In the genomic region with DNA sequence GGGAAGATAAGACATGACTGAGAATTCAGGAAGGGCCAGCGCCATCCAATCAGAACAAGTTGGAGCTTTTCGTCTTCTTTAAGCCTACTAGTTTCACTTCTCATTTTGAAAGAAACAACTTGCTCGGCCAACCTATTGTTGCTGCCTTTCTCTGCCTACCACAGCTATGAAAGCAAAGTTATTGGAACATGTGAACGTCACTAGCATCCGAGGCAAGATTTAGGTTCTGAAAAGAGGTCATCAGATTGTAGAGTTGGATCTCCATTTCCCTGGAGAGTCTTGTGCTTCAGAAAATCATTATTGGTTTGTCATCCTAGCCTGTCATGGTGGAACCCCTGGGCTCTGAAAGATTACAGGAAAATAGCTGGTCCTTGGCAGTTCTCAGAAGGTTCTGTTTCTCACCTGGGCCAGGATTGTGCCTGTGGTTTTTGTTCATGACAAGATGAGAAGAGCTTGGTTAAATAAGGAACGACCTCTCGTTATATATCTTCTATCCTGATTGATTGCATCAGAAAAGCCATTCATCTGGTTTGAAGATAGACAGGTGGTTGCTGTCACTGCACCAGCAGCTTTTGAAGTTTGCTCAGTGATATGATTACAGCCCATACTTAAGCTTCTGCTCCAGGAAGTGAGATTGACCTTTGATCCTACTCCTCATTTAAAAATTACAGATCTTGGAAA, we compare ENCODE assay signal across 8 cellular contexts. TPM values are rescaled to one million over a fixed set of nuclear protein-coding genes. Genes with fewer than 3 reads are reported as not detected.
DNase-seq lines count a peak whose midpoint lies in the region; ATAC-seq lines count a peak whose summit lies in the region.

No MANE protein-coding gene starts in this region.

- H3K4me1 Mint-ChIP-seq in CD8-positive, alpha-beta memory T cell: peaks cover 75 to 85% (median 77%) of the 10 kb centered on the region in 3 donors
- peaks cover 78% of the 10 kb centered on the region for H3K4me1 Mint-ChIP-seq in activated naive CD4-positive, alpha-beta T cell treated with anti-CD3 and anti-CD28 coated beads, Interleukin-2, amount 10 ng/mL, durations not matched to agents 7 days and 5 days

- no peaks in the 10 kb centered on the region for H3K36me3 Mint-ChIP-seq in CD8-positive, alpha-beta memory T cell
- no peaks in the 10 kb centered on the region for H3K36me3 Mint-ChIP-seq in activated naive CD4-positive, alpha-beta T cell treated with anti-CD3 and anti-CD28 coated beads, Interleukin-2, amount 10 ng/mL, durations not matched to agents 7 days and 5 days

- H3K36me3 ChIP-seq in CD8-positive, alpha-beta memory T cell (ENCODE audit: insufficient read depth, low read length): no peaks in the 10 kb centered on the region

- ATAC-seq in GM19395 (IDR thresholded peaks at IDR 0.05; ENCODE audit: unreplicated experiment): peak; percentile 60
- ATAC-seq in HG03354 (IDR thresholded peaks at IDR 0.05; ENCODE audit: poor library complexity, severe bottlenecking, unreplicated experiment): peak; percentile 50

- H3K9me3 Mint-ChIP-seq in CD8-positive, alpha-beta memory T cell: no peaks in the 10 kb centered on the region
- no peaks in the 10 kb centered on the region for H3K9me3 Mint-ChIP-seq in activated naive CD4-positive, alpha-beta T cell treated with anti-CD3 and anti-CD28 coated beads, Interleukin-2, amount 10 ng/mL, durations not matched to agents 7 days and 5 days

- H3K4me3 Mint-ChIP-seq in CD8-positive, alpha-beta memory T cell: peak overlapping the region; percentile 49 to 89 (median 71)
- peak overlapping the region; percentile 45 for H3K4me3 Mint-ChIP-seq in activated naive CD4-positive, alpha-beta T cell treated with anti-CD3 and anti-CD28 coated beads, Interleukin-2, amount 10 ng/mL, durations not matched to agents 7 days and 5 days

- no peaks in the 10 kb centered on the region for H3K27me3 ChIP-seq in CD8-positive, alpha-beta memory T cell (ENCODE audit: insufficient read depth, low read length, poor library complexity, severe bottlenecking)

- peak overlapping the region; percentile 82 to 98 (median 94) for H3K27ac Mint-ChIP-seq in CD8-positive, alpha-beta memory T cell
- peak overlapping the region; percentile 95 for H3K27ac Mint-ChIP-seq in activated naive CD4-positive, alpha-beta T cell treated with anti-CD3 and anti-CD28 coated beads, Interleukin-2, amount 10 ng/mL, durations not matched to agents 7 days and 5 days

- peaks cover 77% of the 10 kb centered on the region for H3K4me1 ChIP-seq in CD8-positive, alpha-beta memory T cell (ENCODE audit: insufficient read depth, low read length)

- H3K4me3 ChIP-seq in CD8-positive, alpha-beta memory T cell (ENCODE audit: low read length): no peak overlapping the region

- peaks cover 0 to 1% of the 10 kb centered on the region in 2 donors for H3K27me3 Mint-ChIP-seq in CD8-positive, alpha-beta memory T cell
- peaks cover 5% of the 10 kb centered on the region for H3K27me3 Mint-ChIP-seq in activated naive CD4-positive, alpha-beta T cell treated with anti-CD3 and anti-CD28 coated beads, Interleukin-2, amount 10 ng/mL, durations not matched to agents 7 days and 5 days

- CTCF ChIA-PET in CD8-positive, alpha-beta memory T cell (lab: Charles Lee): interaction anchor here (0.9 to 1.2 kb wide), 3 partner anchors 17 to 20 kb away, joined by 3 to 4 read pairs (median 3); no protein-coding TSS in a partner anchor
- CTCF ChIA-PET in activated naive CD4-positive, alpha-beta T cell treated with anti-CD3 and anti-CD28 coated beads, Interleukin-2, amount 10 ng/mL, durations not matched to agents 7 days and 5 days (lab: Charles Lee): interaction anchor here (1.0 to 3.7 kb wide), 4 partner anchors 10 to 21 kb away, joined by 3 to 13 read pairs (median 7); no protein-coding TSS in a partner anchor

- H3K27ac ChIP-seq in CD8-positive, alpha-beta memory T cell (ENCODE audit: low read depth, low read length): no peak overlapping the region

- no peaks in the 10 kb centered on the region for H3K9me3 ChIP-seq in CD8-positive, alpha-beta memory T cell (ENCODE audit: low read length)

- POLR2A ChIA-PET in CD8-positive, alpha-beta memory T cell (lab: Charles Lee): no interaction called here

- peak in 1 of 5 donors; percentile 24 for DNase-seq in CD8-positive, alpha-beta memory T cell
- DNase-seq in activated naive CD4-positive, alpha-beta T cell treated with anti-CD3 and anti-CD28 coated beads, Interleukin-2, amount 10 ng/mL, durations not matched to agents 7 days and 5 days: peak; percentile 32
- DNase-seq in stimulated activated naive CD4-positive, alpha-beta T cell treated with Interleukin-2 at 50 U/mL for 16 hours (lab: John Stamatoyannopoulos, UW): no peak
- no peak for DNase-seq in NCI-H1105 (lab: John Stamatoyannopoulos, UW)
- no peak for DNase-seq in NCI-H748 (lab: John Stamatoyannopoulos, UW; ENCODE audit: unreplicated experiment)
- DNase-seq in NCI-H1694 treated with DMSO at 0.1 percent for 48 hours (lab: John Stamatoyannopoulos, UW): no peak

RNA-seq across cellular contexts. Expression of gene CDH13, which starts 25.3 kb away (rescaled TPM):
- not detected for total RNA-seq in CD8-positive, alpha-beta memory T cell
- not detected for polyA plus RNA-seq in CD8-positive, alpha-beta memory T cell
